9 cellular contexts compared by ENCODE assay signal in the genomic region with DNA sequence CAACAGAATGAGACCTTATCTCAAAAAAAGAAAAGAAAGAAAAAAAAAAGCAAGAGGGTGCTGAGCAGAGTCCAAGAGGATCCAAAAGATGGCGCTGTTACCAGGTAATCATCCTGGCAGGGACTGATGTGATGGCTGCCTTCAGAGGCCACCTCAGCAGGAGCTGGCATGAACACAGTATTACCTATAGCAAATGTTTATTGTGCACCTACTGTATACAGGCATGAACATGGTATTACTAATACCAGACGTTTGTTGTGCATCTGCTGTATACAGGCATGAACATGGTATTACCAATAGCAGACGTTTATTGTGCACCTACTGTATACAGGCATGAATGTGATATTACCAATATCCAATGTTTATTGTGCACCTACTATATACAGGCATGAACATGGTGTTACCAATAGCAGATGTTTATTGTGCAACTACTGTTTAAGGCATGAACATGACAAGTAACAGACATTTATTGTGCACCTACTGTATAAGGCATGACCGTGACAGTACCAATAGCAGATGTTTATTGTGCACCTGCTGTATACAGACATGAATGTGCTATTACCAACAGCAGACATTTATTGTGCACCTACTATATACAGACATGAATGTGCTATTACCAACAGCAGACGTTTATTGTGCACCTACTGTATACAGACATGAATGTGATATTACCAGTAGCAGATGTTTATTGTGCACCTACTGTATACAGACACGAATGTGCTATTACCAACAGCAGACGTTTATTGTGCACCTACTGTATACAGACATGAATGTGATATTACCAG.
A peak's percentile ranks its signal among the peaks of the same experiment; 100 is the strongest.
DNase-seq lines count a peak whose midpoint lies in the region; ATAC-seq and TF ChIP-seq lines count a peak whose summit lies in the region.
"Had no signal": no experiment of that assay in that cellular context is flagged by ENCODE, and none has a peak within 500 bp of the region (broad histone marks: within the 10 kb centered on the region; RNA-seq: fewer than 3 reads in every experiment).

No MANE protein-coding gene starts in this region.

- WGBS in mammary epithelial cell (ENCODE audit: low coverage, missing lambda C conversion rate) = 84% methylated on average over 7 of the region's 7 CpGs
- WGBS in smooth muscle cell (ENCODE audit: low lambda C conversion rate) = 92% methylated on average over 7 of the region's 7 CpGs

- H3K9ac ChIP-seq in mammary epithelial cell (ENCODE audit: insufficient read depth, low read length) = no peak overlapping the region
- H3K9ac ChIP-seq in smooth muscle cell (ENCODE audit: low read depth) = no peak overlapping the region

- ATAC-seq in GM21786 (IDR thresholded peaks at IDR 0.05; ENCODE audit: unreplicated experiment) = no peak

- H3K27ac ChIP-seq in mammary epithelial cell (ENCODE audit: insufficient read depth, low read depth, low read length) (no peak overlapping the region), smooth muscle cell (ENCODE audit: low read depth) (no peak overlapping the region)
- H3K27ac ChIP-seq: SJSA1 had no signal

- CTCF ChIA-PET in activated CD4-positive, alpha-beta T cell treated with anti-CD3 and anti-CD28 coated beads, Interleukin-2, amount 10 ng/mL, durations not matched to agents 7 days and 5 days (lab: Charles Lee) = interaction anchor here (0.6 to 2.0 kb wide), 6 partner anchors 9 to 1584 kb away, joined by 3 to 6 read pairs (median 4); no protein-coding TSS in a partner anchor
- CTCF ChIA-PET in mammary epithelial cell (lab: Charles Lee; ENCODE audit: low non-redundant PET) = no interaction called here

- in situ Hi-C loops in mammary epithelial cell (cut with MboI; ENCODE audit: low sequenced_read_pairs in 2 of 2) = loop anchor here (25.0 kb wide), 3 partner anchors 276 to 926 kb away; no protein-coding TSS in a partner anchor

- TF ChIP-seq CTCF in NB4 (IDR thresholded peaks at IDR 0.05; ENCODE audit: low read depth, low read length) = peak; percentile 30
- peak; percentile 32 to 44 for TF ChIP-seq CTCF in mammary epithelial cell (conservative IDR thresholded peaks at IDR 0.05 in 1 of 2, IDR thresholded peaks at IDR 0.05 in 1 of 2; ENCODE audit: extremely low read depth in 1 of 2, insufficient read depth in 1 of 2, low read depth in 1 of 2, low read length in 2 of 2)
- TF ChIP-seq CTCF in smooth muscle cell (IDR thresholded peaks at IDR 0.05; ENCODE audit: borderline replicate concordance, insufficient read depth, poor library complexity, severe bottlenecking) = peak; percentile 23

- H3K4me1 Mint-ChIP-seq in activated CD4-positive, alpha-beta T cell treated with anti-CD3 and anti-CD28 coated beads, Interleukin-2, amount 10 ng/mL, durations not matched to agents 7 days and 5 days = peaks cover 8% of the 10 kb centered on the region

- H4K20me1 ChIP-seq in mammary epithelial cell (ENCODE audit: insufficient read depth, low read length) = no peaks in the 10 kb centered on the region
- H4K20me1 ChIP-seq in smooth muscle cell (ENCODE audit: low read depth) = no peaks in the 10 kb centered on the region

- DNase-seq in activated CD4-positive, alpha-beta T cell treated with anti-CD3 and anti-CD28 coated beads, Interleukin-2, amount 10 ng/mL, durations not matched to agents 7 days and 5 days = peak; percentile 15
- DNase-seq in activated CD4-positive, alpha-beta T cell treated with anti-CD3 and anti-CD28 coated beads, Interleukin-2, amount 50 U/mL, for 4 hours = no peak
- peak; percentile 49 for DNase-seq in NB4 (ENCODE audit: low read depth)
- DNase-seq in mammary epithelial cell = peak; percentile 32
- DNase-seq in smooth muscle cell (lab: John Stamatoyannopoulos, UW; ENCODE audit: unreplicated experiment) = no peak
- DNase-seq in C1 segment of cervical spinal cord (lab: John Stamatoyannopoulos, UW) = no peak
- no peak for DNase-seq in NCI-H2107 treated with DMSO at 0.1 percent for 48 hours (lab: John Stamatoyannopoulos, UW; ENCODE audit: unreplicated experiment)

- H3K9me3 Mint-ChIP-seq in activated CD4-positive, alpha-beta T cell treated with anti-CD3 and anti-CD28 coated beads, Interleukin-2, amount 10 ng/mL, durations not matched to agents 7 days and 5 days = no peaks in the 10 kb centered on the region

- POLR2A ChIA-PET in activated CD4-positive, alpha-beta T cell treated with anti-CD3 and anti-CD28 coated beads, Interleukin-2, amount 10 ng/mL, durations not matched to agents 7 days and 5 days (lab: Charles Lee) = no interaction called here

- H3K27me3 ChIP-seq in mammary epithelial cell (ENCODE audit: insufficient read depth, low read length) = no peaks in the 10 kb centered on the region
- H3K27me3 ChIP-seq in smooth muscle cell (ENCODE audit: low read depth) = no peaks in the 10 kb centered on the region
- H3K27me3 ChIP-seq: SJSA1 had no signal

- H2AFZ ChIP-seq in mammary epithelial cell (ENCODE audit: low read depth, low read length) = no peak overlapping the region
- H2AFZ ChIP-seq in smooth muscle cell (ENCODE audit: low read depth) = no peak overlapping the region

- H3K27ac Mint-ChIP-seq in activated CD4-positive, alpha-beta T cell treated with anti-CD3 and anti-CD28 coated beads, Interleukin-2, amount 10 ng/mL, durations not matched to agents 7 days and 5 days = no peak overlapping the region

- peaks cover under 1% of the 10 kb centered on the region for H3K79me2 ChIP-seq in mammary epithelial cell (ENCODE audit: insufficient read depth, low read length)
- no peaks in the 10 kb centered on the region for H3K79me2 ChIP-seq in smooth muscle cell (ENCODE audit: low read depth)

- H3K9me3 ChIP-seq in mammary epithelial cell (replicated peaks; ENCODE audit: insufficient read depth, low read length) (no peaks in the 10 kb centered on the region), smooth muscle cell (replicated peaks; ENCODE audit: low read depth) (no peaks in the 10 kb centered on the region)
- H3K9me3 ChIP-seq: SJSA1 had no signal

- H3K4me3 Mint-ChIP-seq in activated CD4-positive, alpha-beta T cell treated with anti-CD3 and anti-CD28 coated beads, Interleukin-2, amount 10 ng/mL, durations not matched to agents 7 days and 5 days = no peak overlapping the region

- H3K4me2 ChIP-seq in mammary epithelial cell (ENCODE audit: insufficient read depth, low read depth, low read length) = no peak overlapping the region
- H3K4me2 ChIP-seq in smooth muscle cell = no peak overlapping the region

- H3K36me3 Mint-ChIP-seq in activated CD4-positive, alpha-beta T cell treated with anti-CD3 and anti-CD28 coated beads, Interleukin-2, amount 10 ng/mL, durations not matched to agents 7 days and 5 days (ENCODE audit: low read depth) = no peaks in the 10 kb centered on the region

- TF ChIP-seq POLR2A in NB4 (IDR thresholded peaks at IDR 0.05; ENCODE audit: extremely low read depth, insufficient read length) = no peak

- no peaks in the 10 kb centered on the region for H3F3A ChIP-seq in smooth muscle cell (ENCODE audit: low read depth)

- intact Hi-C loops in mammary epithelial cell (cut with micrococcal nuclease) = no loop called here

- H3K4me3 ChIP-seq in NB4 (ENCODE audit: low read depth, low read length) = no peak overlapping the region
- no peak overlapping the region for H3K4me3 ChIP-seq in mammary epithelial cell (replicated peaks in 1 of 3; ENCODE audit: insufficient read depth in 1 of 3, low read depth in 2 of 3, low read length in 3 of 3)
- H3K4me3 ChIP-seq in smooth muscle cell = no peak overlapping the region
- H3K4me3 ChIP-seq: SJSA1 had no signal

- dilution Hi-C loops in mammary epithelial cell (cut with HindIII; ENCODE audit: low sequenced_read_pairs) = no loop called here

- no peaks in the 10 kb centered on the region for H3K27me3 Mint-ChIP-seq in activated CD4-positive, alpha-beta T cell treated with anti-CD3 and anti-CD28 coated beads, Interleukin-2, amount 10 ng/mL, durations not matched to agents 7 days and 5 days

- no peaks in the 10 kb centered on the region for H3K4me1 ChIP-seq in mammary epithelial cell (ENCODE audit: insufficient read depth, low read length)
- no peaks in the 10 kb centered on the region for H3K4me1 ChIP-seq in smooth muscle cell (ENCODE audit: low read depth)

- H3K36me3 ChIP-seq in mammary epithelial cell (ENCODE audit: insufficient read depth, low read length) = peaks cover 13% of the 10 kb centered on the region
- no peaks in the 10 kb centered on the region for H3K36me3 ChIP-seq in smooth muscle cell (ENCODE audit: low read depth)

- no TSS peak for BruUV-seq in mammary epithelial cell (replicated peaks; lab: Mats Ljungman, UMichigan)

Comparison
In these comparisons a context has a peak if more than half of its experiments do, and no peak if none do; other contexts are left out.
1. DNase-seq: peak in activated CD4-positive, alpha-beta T cell treated with anti-CD3 and anti-CD28 coated beads, Interleukin-2, amount 10 ng/mL, durations not matched to agents 7 days and 5 days (single experiment), NB4 (single experiment) and mammary epithelial cell (single experiment); none in activated CD4-positive, alpha-beta T cell treated with anti-CD3 and anti-CD28 coated beads, Interleukin-2, amount 50 U/mL, for 4 hours (0 of 2), smooth muscle cell (single experiment), C1 segment of cervical spinal cord (0 of 14) and NCI-H2107 treated with DMSO at 0.1 percent for 48 hours (single experiment).
2. Peak in every context shown above with its lines, with median percentiles within 50 percentile points of each other: CTCF ChIP-seq.